ENCODE assay signal across 20 cellular contexts in genomic region chr2:234307322-234307961, GRCh38.
A peak's percentile ranks its signal among the peaks of the same experiment; 100 is the strongest.
DNase-seq lines count a peak whose midpoint lies in the region; ATAC-seq, FAIRE-seq and TF ChIP-seq lines count a peak whose summit lies in the region.
"Had no signal": no experiment of that assay in that cellular context is flagged by ENCODE, and none has a peak within 500 bp of the region (broad histone marks: within the 10 kb centered on the region; RNA-seq: fewer than 3 reads in every experiment).

No MANE protein-coding gene starts in this region.

- no peak overlapping the region for H3K4me3 Mint-ChIP-seq in activated CD4-positive, alpha-beta T cell treated with anti-CD3 and anti-CD28 coated beads, Interleukin-2, amount 10 ng/mL, durations not matched to agents 24 days and 14 days
- H3K4me3 Mint-ChIP-seq in activated naive CD8-positive, alpha-beta T cell, result no peak overlapping the region
- no peak overlapping the region for H3K4me3 Mint-ChIP-seq in naive thymus-derived CD8-positive, alpha-beta T cell
- H3K4me3 Mint-ChIP-seq: CD4-positive, CD25-positive, alpha-beta regulatory T cell; mesothelial cell of epicardium had no signal

- ATAC-seq in naive thymus-derived CD8-positive, alpha-beta T cell, result no peak
- ATAC-seq: stimulated activated naive CD8-positive, alpha-beta T cell treated with anti-CD3 and anti-CD28 coated beads, Interleukin-15, Interleukin-2, amounts not matched to agents 100 U/mL and 50 U/mL, for 24 hours; upper lobe of right lung had no signal

- POLR2A ChIA-PET in naive thymus-derived CD8-positive, alpha-beta T cell (lab: Charles Lee), result interaction anchor here (0.7 to 1.9 kb wide), 3 partner anchors 12 to 59 kb away, joined by 3 to 9 read pairs (median 4); no protein-coding TSS in a partner anchor

- peaks cover 53% of the 10 kb centered on the region for H3K4me1 Mint-ChIP-seq in activated CD4-positive, alpha-beta T cell treated with anti-CD3 and anti-CD28 coated beads, Interleukin-2, amount 10 ng/mL, durations not matched to agents 24 days and 14 days
- peaks cover 51% of the 10 kb centered on the region for H3K4me1 Mint-ChIP-seq in activated naive CD8-positive, alpha-beta T cell (ENCODE audit: low read depth)
- H3K4me1 Mint-ChIP-seq in naive thymus-derived CD8-positive, alpha-beta T cell, result peaks cover 20 to 52% (median 40%) of the 10 kb centered on the region in 4 donors

- no peak for TF ChIP-seq CTCF in dorsolateral prefrontal cortex (IDR thresholded peaks at IDR 0.05 in 54 of 56, conservative IDR thresholded peaks at IDR 0.05 in 2 of 56; ENCODE audit: low read depth in 1 of 56, partially characterized antibody in 56 of 56)

- peak; percentile 76 for FAIRE-seq in GM19239 (lab: Jason Lieb, UNC)
- FAIRE-seq: colon, H1 had no signal

- H3K27me3 Mint-ChIP-seq in activated CD4-positive, alpha-beta T cell treated with anti-CD3 and anti-CD28 coated beads, Interleukin-2, amount 10 ng/mL, durations not matched to agents 24 days and 14 days, result no peaks in the 10 kb centered on the region
- H3K27me3 Mint-ChIP-seq in activated naive CD8-positive, alpha-beta T cell, result no peaks in the 10 kb centered on the region
- H3K27me3 Mint-ChIP-seq in naive thymus-derived CD8-positive, alpha-beta T cell, result peaks cover 0 to 2% (median 0%) of the 10 kb centered on the region in 5 donors
- H3K27me3 Mint-ChIP-seq: CD4-positive, CD25-positive, alpha-beta regulatory T cell had no signal

- H3K27me3 ChIP-seq in dorsolateral prefrontal cortex, result peaks cover 0 to 9% (median 0%) of the 10 kb centered on the region in 45 donors
- H3K27me3 ChIP-seq: upper lobe of right lung had no signal

- H3K9me3 Mint-ChIP-seq in activated CD4-positive, alpha-beta T cell treated with anti-CD3 and anti-CD28 coated beads, Interleukin-2, amount 10 ng/mL, durations not matched to agents 24 days and 14 days, result peaks cover 12% of the 10 kb centered on the region
- H3K9me3 Mint-ChIP-seq in activated naive CD8-positive, alpha-beta T cell (ENCODE audit: low read depth), result no peaks in the 10 kb centered on the region
- peaks cover 0 to 5% (median 0%) of the 10 kb centered on the region in 9 donors for H3K9me3 Mint-ChIP-seq in naive thymus-derived CD8-positive, alpha-beta T cell
- H3K9me3 Mint-ChIP-seq: CD4-positive, CD25-positive, alpha-beta regulatory T cell had no signal

- intact Hi-C loops in activated CD4-positive, alpha-beta T cell treated with anti-CD3 and anti-CD28 coated beads, Interleukin-2, amount 10 ng/mL, durations not matched to agents 24 days and 14 days (cut with micrococcal nuclease), result no loop called here
- intact Hi-C loops in dorsolateral prefrontal cortex (cut with DNase I), result no loop called here

- no peak overlapping the region for H3K4me3 ChIP-seq in dorsolateral prefrontal cortex
- H3K4me3 ChIP-seq: upper lobe of right lung had no signal

- H3K36me3 Mint-ChIP-seq in activated CD4-positive, alpha-beta T cell treated with anti-CD3 and anti-CD28 coated beads, Interleukin-2, amount 10 ng/mL, durations not matched to agents 24 days and 14 days (ENCODE audit: low read depth), result peaks cover 8% of the 10 kb centered on the region
- no peaks in the 10 kb centered on the region for H3K36me3 Mint-ChIP-seq in activated naive CD8-positive, alpha-beta T cell
- H3K36me3 Mint-ChIP-seq in naive thymus-derived CD8-positive, alpha-beta T cell, result no peaks in the 10 kb centered on the region
- H3K36me3 Mint-ChIP-seq: CD4-positive, CD25-positive, alpha-beta regulatory T cell; mesothelial cell of epicardium had no signal

- no peak for DNase-seq in activated CD4-positive, alpha-beta T cell treated with anti-CD3 and anti-CD28 coated beads, Interleukin-2, amount 10 ng/mL, durations not matched to agents 24 days and 14 days
- DNase-seq in activated CD4-positive, alpha-beta T cell treated with anti-CD3 and anti-CD28 coated beads, Interleukin-2, amount 50 U/mL, for 48 hours, result no peak
- DNase-seq in GM19239 (ENCODE audit: insufficient read length, low spot score) (no peak), MV-4-11 (lab: John Stamatoyannopoulos, UW) (no peak), dorsolateral prefrontal cortex (no peak), globus pallidus (ENCODE audit: low spot score) (no peak)
- DNase-seq in naive thymus-derived CD8-positive, alpha-beta T cell, result no peak
- DNase-seq: activated effector memory CD4-positive, alpha-beta T cell treated with Interleukin-2 at 50 U/mL for 16 hours; CD4-positive, CD25-positive, alpha-beta regulatory T cell; hippocampal formation; kidney glomerular epithelial cell; NCI-H1930; NCI-H345; NK-92 treated with Interleukin-12 subunit alpha and Interleukin-12 subunit beta, amount 100 ng/mL, for 24 hours; stimulated activated naive CD8-positive, alpha-beta T cell treated with anti-CD3 and anti-CD28 coated beads, Interleukin-15, Interleukin-2, amounts not matched to agents 100 U/mL and 50 U/mL, for 24 hours; upper lobe of right lung had no signal

- H3K27ac ChIP-seq in dorsolateral prefrontal cortex, result no peak overlapping the region
- H3K27ac ChIP-seq: upper lobe of right lung had no signal

- peak overlapping the region; percentile 97 for H3K27ac Mint-ChIP-seq in activated CD4-positive, alpha-beta T cell treated with anti-CD3 and anti-CD28 coated beads, Interleukin-2, amount 10 ng/mL, durations not matched to agents 24 days and 14 days
- H3K27ac Mint-ChIP-seq in activated naive CD8-positive, alpha-beta T cell, result peak overlapping the region; percentile 94
- peak overlapping the region in 6 of 10 donors; percentile 10 to 86 (median 72) for H3K27ac Mint-ChIP-seq in naive thymus-derived CD8-positive, alpha-beta T cell
- H3K27ac Mint-ChIP-seq: mesothelial cell of epicardium had no signal
